Comparison of ENCODE assay signal across 2 cellular contexts in the genomic region with DNA sequence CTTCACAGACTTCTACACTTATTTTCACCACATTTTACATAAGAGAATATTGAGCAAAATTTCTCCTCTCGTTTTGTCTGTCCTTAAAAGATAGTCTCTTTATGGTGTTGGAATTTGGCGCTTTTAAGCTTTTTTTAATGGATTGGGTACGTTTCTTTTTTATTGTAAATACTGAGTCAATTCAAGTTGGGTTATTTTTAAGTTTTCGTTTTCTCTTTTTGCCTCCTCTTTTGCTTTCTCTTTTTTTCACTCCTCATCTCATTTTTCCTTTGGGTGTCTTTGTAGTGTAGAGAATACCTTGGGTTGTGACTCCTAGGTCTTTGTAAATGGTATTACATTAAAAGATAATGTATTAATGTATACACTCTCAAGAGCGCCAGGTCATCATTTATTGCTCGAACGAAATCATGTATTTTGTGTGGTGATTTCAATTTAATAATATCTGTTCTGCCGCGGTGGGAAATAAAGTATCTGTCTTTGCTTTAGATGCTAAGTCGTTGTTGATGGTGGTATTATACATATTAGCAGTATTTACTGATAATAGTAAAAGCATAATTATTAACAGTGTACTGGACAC.
TF ChIP-seq lines count a peak whose summit lies in the region.

No MANE protein-coding gene starts in this region.

TF ChIP-seq in K562, 482 proteins besides CTCF, POLR2A, EP300 and RAD21 (continued from another document):
- TF ChIP-seq RBM25 (IDR thresholded peaks at IDR 0.05; ENCODE audit: low read depth, low read length, severe bottlenecking) (no peak), ZNF316 (IDR thresholded peaks at IDR 0.05) (peak; percentile 13; the same call in 1 of the 2 replicates), C11orf30 (IDR thresholded peaks at IDR 0.05; ENCODE audit: low read depth) (0 out of 2 replicates have a peak, but pooled peaks have one; percentile 5), ZNF124 (CRISPR knock-in tag; IDR thresholded peaks at IDR 0.05) (no peak), FOS (IDR thresholded peaks at IDR 0.05; ENCODE audit: extremely low read depth, insufficient read length) (no peak)

TF ChIP-seq in liver, 16 proteins besides CTCF, POLR2A, EP300 and RAD21 (continued from another document):
- TF ChIP-seq REST (IDR thresholded peaks at IDR 0.05) (no peak), HNF4A (conservative IDR thresholded peaks at IDR 0.05) (no peak), HNF4G (IDR thresholded peaks at IDR 0.05) (no peak)
- TF ChIP-seq, protein P1, sequence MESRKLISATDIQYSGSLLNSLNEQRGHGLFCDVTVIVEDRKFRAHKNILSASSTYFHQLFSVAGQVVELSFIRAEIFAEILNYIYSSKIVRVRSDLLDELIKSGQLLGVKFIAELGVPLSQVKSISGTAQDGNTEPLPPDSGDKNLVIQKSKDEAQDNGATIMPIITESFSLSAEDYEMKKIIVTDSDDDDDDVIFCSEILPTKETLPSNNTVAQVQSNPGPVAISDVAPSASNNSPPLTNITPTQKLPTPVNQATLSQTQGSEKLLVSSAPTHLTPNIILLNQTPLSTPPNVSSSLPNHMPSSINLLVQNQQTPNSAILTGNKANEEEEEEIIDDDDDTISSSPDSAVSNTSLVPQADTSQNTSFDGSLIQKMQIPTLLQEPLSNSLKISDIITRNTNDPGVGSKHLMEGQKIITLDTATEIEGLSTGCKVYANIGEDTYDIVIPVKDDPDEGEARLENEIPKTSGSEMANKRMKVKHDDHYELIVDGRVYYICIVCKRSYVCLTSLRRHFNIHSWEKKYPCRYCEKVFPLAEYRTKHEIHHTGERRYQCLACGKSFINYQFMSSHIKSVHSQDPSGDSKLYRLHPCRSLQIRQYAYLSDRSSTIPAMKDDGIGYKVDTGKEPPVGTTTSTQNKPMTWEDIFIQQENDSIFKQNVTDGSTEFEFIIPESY (IDR thresholded peaks at IDR 0.05): no peak
